8 cellular contexts compared by ENCODE assay signal in the genomic region with DNA sequence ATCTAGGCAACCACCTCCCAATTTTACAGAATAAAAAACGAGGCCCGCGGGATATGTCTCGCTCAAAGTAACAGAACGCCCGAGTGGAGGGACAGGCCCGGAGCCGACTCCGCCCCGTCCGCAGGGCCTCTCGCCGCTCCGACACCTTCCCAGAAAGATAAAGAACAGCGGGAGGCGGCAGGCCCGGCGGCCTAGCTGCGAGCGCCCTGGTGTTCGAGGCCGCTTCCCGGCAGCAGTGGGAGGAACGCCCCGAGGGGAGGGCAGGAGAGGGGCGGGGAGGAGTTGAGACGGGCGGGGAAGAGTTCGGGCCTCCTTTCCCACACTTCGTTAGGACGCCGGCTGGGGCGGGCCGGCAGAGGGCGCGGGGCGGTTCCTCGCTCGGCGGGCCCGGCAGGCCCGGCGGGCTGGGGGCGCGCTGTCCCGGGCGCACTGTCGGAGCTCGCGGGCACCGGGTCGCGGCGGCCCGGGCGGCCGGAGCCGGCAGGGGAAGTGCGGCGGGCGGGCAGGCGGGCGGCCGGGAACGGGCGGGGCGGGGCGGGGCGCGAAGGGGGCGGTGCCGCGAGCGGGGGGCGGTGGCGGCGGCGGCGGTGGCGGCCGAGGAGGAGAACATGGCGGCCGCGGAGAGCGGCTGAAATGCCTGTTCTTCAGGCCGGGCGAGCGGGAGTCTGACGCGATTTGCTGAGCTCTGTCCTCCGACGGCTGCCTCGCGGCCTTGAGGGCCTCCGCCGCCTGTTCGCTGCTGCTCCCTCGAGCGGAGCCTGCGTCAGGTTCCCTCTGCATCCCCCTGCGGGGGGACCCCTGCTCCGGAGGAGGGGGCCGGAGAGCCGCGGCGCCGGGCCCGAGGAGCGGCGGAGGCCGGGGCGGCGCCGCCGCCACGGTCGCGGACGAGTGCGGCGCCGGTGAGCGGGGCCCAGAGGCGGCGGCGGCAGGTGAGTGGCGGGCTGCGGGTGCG. TPM values are rescaled to one million over a fixed set of nuclear protein-coding genes. Genes with fewer than 3 reads are reported as not detected.
DNase-seq lines count a peak whose midpoint lies in the region; ATAC-seq, FAIRE-seq and TF ChIP-seq lines count a peak whose summit lies in the region.

A gene (plus strand): TSS at position 581 of the 952 bp plus-strand sequence. CDS start 167,424 bp downstream, outside the sequence.

- POLR2A ChIA-PET in AG04450 (lab: Yijun Ruan, JAX): interaction anchor here (0.7 to 1.1 kb wide), 3 partner anchors 9 to 302 kb away, joined by 3 to 4 read pairs (median 4); a partner anchor contains a TSS
- POLR2A ChIA-PET in WTC11 (lab: Charles Lee): interaction anchor here (1.5 kb wide), 1 partner anchor 122 kb away, joined by 3 read pairs; no protein-coding TSS in a partner anchor

- DNase-seq in AG04450 (ENCODE audit: low read depth, low spot score): peak; percentile 65
- DNase-seq in NCI-H2227 (lab: John Stamatoyannopoulos, UW; ENCODE audit: unreplicated experiment): peak; percentile 94
- peak; percentile 89 for DNase-seq in WTC11 (ENCODE audit: low spot score)
- peak; percentile 64 for DNase-seq in bronchial epithelial cell (ENCODE audit: low read depth)
- peak; percentile 90 for DNase-seq in iris pigment epithelial cell (ENCODE audit: low read depth)
- DNase-seq in stimulated activated CD4-positive, alpha-beta T cell treated with anti-CD3 and anti-CD28 coated beads, Interleukin-12 subunit alpha, Interleukin-12 subunit beta, amount 100 ng/mL, for 24 hours (ENCODE audit: low read depth in 2 of 2): peak; percentile 80 to 90

- H3K27ac ChIP-seq in AG04450 (ENCODE audit: low read depth, low read length): peak within 1 kb of the TSS; percentile 81

- H3K4me3 ChIP-seq in AG04450 (ENCODE audit: low read depth, low read length) (peak within 1 kb of the TSS; percentile 91), bronchial epithelial cell (ENCODE audit: low read depth, low read length) (peak within 1 kb of the TSS; percentile 50)

- CTCF ChIA-PET in AG04450 (lab: Charles Lee) (interaction anchor here (1.2 kb wide), 1 partner anchor 9 kb away, joined by 3 read pairs; no protein-coding TSS in a partner anchor), WTC11 (lab: Charles Lee) (interaction anchor here (0.6 to 1.8 kb wide), 11 partner anchors 16 to 686 kb away, joined by 3 to 6 read pairs (median 4); no protein-coding TSS in a partner anchor)

- FAIRE-seq in bronchial epithelial cell (lab: Jason Lieb, UNC): no peak

- H3K4me1 Mint-ChIP-seq in WTC11: peaks cover 45% of the 10 kb centered on the region

- peak; percentile 17; the same call in 1 of the 2 replicates for TF ChIP-seq CTCF in AG04450 (IDR thresholded peaks at IDR 0.05; ENCODE audit: low read depth, low read length)
- no peak for TF ChIP-seq CTCF in WTC11 (IDR thresholded peaks at IDR 0.05)
- TF ChIP-seq CTCF in bronchial epithelial cell (IDR thresholded peaks at IDR 0.05; ENCODE audit: insufficient read depth, low read length, severe bottlenecking): peak; percentile 40

- H3K36me3 Mint-ChIP-seq in WTC11: no peaks in the 10 kb centered on the region

- peaks cover 17% of the 10 kb centered on the region for H3K27me3 Mint-ChIP-seq in WTC11 (ENCODE audit: low read depth)

- H3K27me3 ChIP-seq in AG04450 (ENCODE audit: control insufficient read depth, insufficient read depth, low read length) (no peaks in the 10 kb centered on the region), bronchial epithelial cell (ENCODE audit: control insufficient read depth, insufficient read depth, low read length) (no peaks in the 10 kb centered on the region)

- H3K27ac Mint-ChIP-seq in WTC11: peak within 1 kb of the TSS; percentile 57

- peak; percentile 55 for ATAC-seq in GM18873 (IDR thresholded peaks at IDR 0.05; ENCODE audit: low FRiP score, unreplicated experiment)
- ATAC-seq in HG03135 (IDR thresholded peaks at IDR 0.05; ENCODE audit: unreplicated experiment): peak; percentile 65
- ATAC-seq in WTC11: peak; percentile 81

- H3K9me3 ChIP-seq in AG04450 (ENCODE audit: control insufficient read depth, insufficient read depth, low read length): no peaks in the 10 kb centered on the region

- H3K4me3 Mint-ChIP-seq in WTC11: peak within 1 kb of the TSS; percentile 91

- H3K36me3 ChIP-seq in bronchial epithelial cell (ENCODE audit: control insufficient read depth, insufficient read depth, low read length): no peaks in the 10 kb centered on the region

- H3K9me3 Mint-ChIP-seq in WTC11: no peaks in the 10 kb centered on the region

TF ChIP-seq in WTC11, 78 proteins besides CTCF, POLR2A, EP300 and RAD21 (continues in another document):
- peak; percentile 35; the same call in 1 of the 2 replicates for TF ChIP-seq ZNF423 (CRISPR knock-in tag; IDR thresholded peaks at IDR 0.05)
- TF ChIP-seq ZNF232 (CRISPR knock-in tag; IDR thresholded peaks at IDR 0.05): no peak
- TF ChIP-seq FOXK1 (CRISPR knock-in tag; IDR thresholded peaks at IDR 0.05): peak; percentile 30; the same call in 1 of the 2 replicates
- no peak for TF ChIP-seq ZNF317 (CRISPR knock-in tag; IDR thresholded peaks at IDR 0.05; ENCODE audit: borderline replicate concordance, low read depth)
- TF ChIP-seq ELF4 (CRISPR knock-in tag; IDR thresholded peaks at IDR 0.05; ENCODE audit: low read depth): no peak
- TF ChIP-seq SP1 (CRISPR knock-in tag; conservative IDR thresholded peaks at IDR 0.05): peak; percentile 69
- 0 out of 2 replicates have a peak, but pooled peaks have one; percentile 68 for TF ChIP-seq CBFB (CRISPR knock-in tag; IDR thresholded peaks at IDR 0.05; ENCODE audit: low read depth)
- TF ChIP-seq NFYB (CRISPR knock-in tag; conservative IDR thresholded peaks at IDR 0.05; ENCODE audit: low read depth): no peak
- TF ChIP-seq GABPB1 (CRISPR knock-in tag; IDR thresholded peaks at IDR 0.05): 0 out of 2 replicates have a peak, but pooled peaks have one; percentile 16
- TF ChIP-seq NR1H2 (CRISPR knock-in tag; IDR thresholded peaks at IDR 0.05): no peak
- TF ChIP-seq, protein P1, sequence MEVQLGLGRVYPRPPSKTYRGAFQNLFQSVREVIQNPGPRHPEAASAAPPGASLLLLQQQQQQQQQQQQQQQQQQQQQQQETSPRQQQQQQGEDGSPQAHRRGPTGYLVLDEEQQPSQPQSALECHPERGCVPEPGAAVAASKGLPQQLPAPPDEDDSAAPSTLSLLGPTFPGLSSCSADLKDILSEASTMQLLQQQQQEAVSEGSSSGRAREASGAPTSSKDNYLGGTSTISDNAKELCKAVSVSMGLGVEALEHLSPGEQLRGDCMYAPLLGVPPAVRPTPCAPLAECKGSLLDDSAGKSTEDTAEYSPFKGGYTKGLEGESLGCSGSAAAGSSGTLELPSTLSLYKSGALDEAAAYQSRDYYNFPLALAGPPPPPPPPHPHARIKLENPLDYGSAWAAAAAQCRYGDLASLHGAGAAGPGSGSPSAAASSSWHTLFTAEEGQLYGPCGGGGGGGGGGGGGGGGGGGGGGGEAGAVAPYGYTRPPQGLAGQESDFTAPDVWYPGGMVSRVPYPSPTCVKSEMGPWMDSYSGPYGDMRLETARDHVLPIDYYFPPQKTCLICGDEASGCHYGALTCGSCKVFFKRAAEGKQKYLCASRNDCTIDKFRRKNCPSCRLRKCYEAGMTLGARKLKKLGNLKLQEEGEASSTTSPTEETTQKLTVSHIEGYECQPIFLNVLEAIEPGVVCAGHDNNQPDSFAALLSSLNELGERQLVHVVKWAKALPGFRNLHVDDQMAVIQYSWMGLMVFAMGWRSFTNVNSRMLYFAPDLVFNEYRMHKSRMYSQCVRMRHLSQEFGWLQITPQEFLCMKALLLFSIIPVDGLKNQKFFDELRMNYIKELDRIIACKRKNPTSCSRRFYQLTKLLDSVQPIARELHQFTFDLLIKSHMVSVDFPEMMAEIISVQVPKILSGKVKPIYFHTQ (CRISPR knock-in tag; IDR thresholded peaks at IDR 0.05): no peak
- TF ChIP-seq, protein P2, sequence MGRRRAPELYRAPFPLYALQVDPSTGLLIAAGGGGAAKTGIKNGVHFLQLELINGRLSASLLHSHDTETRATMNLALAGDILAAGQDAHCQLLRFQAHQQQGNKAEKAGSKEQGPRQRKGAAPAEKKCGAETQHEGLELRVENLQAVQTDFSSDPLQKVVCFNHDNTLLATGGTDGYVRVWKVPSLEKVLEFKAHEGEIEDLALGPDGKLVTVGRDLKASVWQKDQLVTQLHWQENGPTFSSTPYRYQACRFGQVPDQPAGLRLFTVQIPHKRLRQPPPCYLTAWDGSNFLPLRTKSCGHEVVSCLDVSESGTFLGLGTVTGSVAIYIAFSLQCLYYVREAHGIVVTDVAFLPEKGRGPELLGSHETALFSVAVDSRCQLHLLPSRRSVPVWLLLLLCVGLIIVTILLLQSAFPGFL (CRISPR knock-in tag; IDR thresholded peaks at IDR 0.05; ENCODE audit: borderline replicate concordance): no peak
- TF ChIP-seq ZNF121 (CRISPR knock-in tag; IDR thresholded peaks at IDR 0.05): no peak
- 0 out of 2 replicates have a peak, but pooled peaks have one; percentile 20 for TF ChIP-seq FOXP1 (CRISPR knock-in tag; IDR thresholded peaks at IDR 0.05; ENCODE audit: borderline replicate concordance)
- TF ChIP-seq OVOL2 (CRISPR knock-in tag; IDR thresholded peaks at IDR 0.05; ENCODE audit: borderline replicate concordance): no peak

RNA-seq across cellular contexts. Expression of the gene that starts here (rescaled TPM):
- polyA plus RNA-seq in AG04450 (2011; rRNA removed): 16.2 and 20.8 TPM in 2 replicates
- polyA minus RNA-seq in AG04450 (2011; rRNA and poly(A)+ RNA removed): 30.5 and 39.1 TPM in 2 replicates
- 11.3 to 16.9 TPM (median 14.2 TPM) in 3 replicates for total RNA-seq in WTC11 (2021)
- total RNA-seq in bronchial epithelial cell: 3.4 and 7.4 TPM in 2 replicates

Comparison
In these comparisons a context has a peak if more than half of its experiments do, and no peak if none do; other contexts are left out.
1. Peak in every context shown above with its lines: DNase-seq, ATAC-seq, H3K4me3 ChIP-seq and H3K27ac ChIP-seq.